ENCODE assay signal across 1 cellular context in genomic region chr12:68804654-68805591, GRCh38.
TF ChIP-seq lines count a peak whose summit lies in the region.

No MANE protein-coding gene starts in this region.

TF ChIP-seq in HepG2, 621 proteins besides CTCF, POLR2A, EP300 and RAD21 (continued from another document and continues in another):
- peak in 1 of 2 experiments; percentile 87; a peak in 1 of 4 replicates for TF ChIP-seq KLF16 (CRISPR knock-in tag; IDR thresholded peaks at IDR 0.05)
- TF ChIP-seq ZNF512 (CRISPR knock-in tag; IDR thresholded peaks at IDR 0.05) = no peak
- TF ChIP-seq THAP9 (CRISPR knock-in tag; IDR thresholded peaks at IDR 0.05; ENCODE audit: borderline replicate concordance) = peak; percentile 94
- TF ChIP-seq ARID2 (CRISPR knock-in tag; IDR thresholded peaks at IDR 0.05; ENCODE audit: borderline replicate concordance) = no peak; the same call in 1 of the 2 replicates
- no peak for TF ChIP-seq ZKSCAN5 (CRISPR knock-in tag; IDR thresholded peaks at IDR 0.05)
- no peak for TF ChIP-seq ZMAT5 (CRISPR knock-in tag; IDR thresholded peaks at IDR 0.05; ENCODE audit: borderline replicate concordance, low read depth)
- 0 out of 2 replicates have a peak, but pooled peaks have one; percentile 21 for TF ChIP-seq ZSCAN9 (CRISPR knock-in tag; IDR thresholded peaks at IDR 0.05; ENCODE audit: borderline replicate concordance)
- 0 out of 2 replicates have a peak, but pooled peaks have one; percentile 35 for TF ChIP-seq PAX8 (CRISPR knock-in tag; IDR thresholded peaks at IDR 0.05; ENCODE audit: borderline replicate concordance)
- no peak for TF ChIP-seq PAWR (CRISPR knock-in tag; IDR thresholded peaks at IDR 0.05; ENCODE audit: borderline replicate concordance)
- TF ChIP-seq ZFP91 (CRISPR knock-in tag; IDR thresholded peaks at IDR 0.05; ENCODE audit: borderline replicate concordance) = peak; percentile 81
- no peak for TF ChIP-seq BORCS8-MEF2B (CRISPR knock-in tag; IDR thresholded peaks at IDR 0.05)
- TF ChIP-seq ELK4 (CRISPR knock-in tag; IDR thresholded peaks at IDR 0.05; ENCODE audit: borderline replicate concordance) = no peak
- TF ChIP-seq ZNF317 (CRISPR knock-in tag; IDR thresholded peaks at IDR 0.05) = peak; percentile 71; the same call in 1 of the 2 replicates
- no peak for TF ChIP-seq FOXA1 (IDR thresholded peaks at IDR 0.05)
- TF ChIP-seq FOXA1 (CRISPR knock-in tag; IDR thresholded peaks at IDR 0.05) = peak; percentile 44; the same call in 1 of the 2 replicates
- TF ChIP-seq CBFB (CRISPR knock-in tag; IDR thresholded peaks at IDR 0.05) = no peak
- TF ChIP-seq ZNF33A (CRISPR knock-in tag; IDR thresholded peaks at IDR 0.05; ENCODE audit: borderline replicate concordance) = no peak
- no peak for TF ChIP-seq ZBTB37 (CRISPR knock-in tag; IDR thresholded peaks at IDR 0.05)
- no peak; the same call in 1 of the 2 replicates for TF ChIP-seq NFYC (CRISPR knock-in tag; IDR thresholded peaks at IDR 0.05)
- TF ChIP-seq CAMTA2 (CRISPR knock-in tag; IDR thresholded peaks at IDR 0.05; ENCODE audit: borderline replicate concordance) = 0 out of 2 replicates have a peak, but pooled peaks have one; percentile 52
- TF ChIP-seq ZNF747 (CRISPR knock-in tag; IDR thresholded peaks at IDR 0.05; ENCODE audit: borderline replicate concordance) = no peak
- TF ChIP-seq ZNF782 (CRISPR knock-in tag; IDR thresholded peaks at IDR 0.05; ENCODE audit: borderline replicate concordance) = peak; percentile 69; the same call in 1 of the 2 replicates
- TF ChIP-seq MATR3 (CRISPR knock-in tag; IDR thresholded peaks at IDR 0.05) = no peak
- no peak for TF ChIP-seq KAT2B (IDR thresholded peaks at IDR 0.05; ENCODE audit: borderline replicate concordance, low read depth, low read length)
- TF ChIP-seq ISL2 (CRISPR knock-in tag; IDR thresholded peaks at IDR 0.05) = peak; percentile 75
- peak; percentile 33; the same call in 1 of the 2 replicates for TF ChIP-seq AHDC1 (CRISPR knock-in tag; IDR thresholded peaks at IDR 0.05; ENCODE audit: borderline replicate concordance)
- TF ChIP-seq ZNF468 (CRISPR knock-in tag; IDR thresholded peaks at IDR 0.05) = 0 out of 2 replicates have a peak, but pooled peaks have one; percentile 54
- no peak for TF ChIP-seq ZBTB34 (CRISPR knock-in tag; IDR thresholded peaks at IDR 0.05)
- TF ChIP-seq SNAPC2 (CRISPR knock-in tag; IDR thresholded peaks at IDR 0.05) = no peak
- no peak for TF ChIP-seq NFIC (IDR thresholded peaks at IDR 0.05; ENCODE audit: low read length)
- no peak for TF ChIP-seq PLSCR1 (CRISPR knock-in tag; IDR thresholded peaks at IDR 0.05; ENCODE audit: borderline replicate concordance)
- no peak for TF ChIP-seq NFIB (CRISPR knock-in tag; IDR thresholded peaks at IDR 0.05; ENCODE audit: borderline replicate concordance)
- no peak for TF ChIP-seq ZFP36L2 (CRISPR knock-in tag; IDR thresholded peaks at IDR 0.05)
- peak; percentile 59; the same call in 1 of the 2 replicates for TF ChIP-seq ZNF766 (CRISPR knock-in tag; IDR thresholded peaks at IDR 0.05; ENCODE audit: borderline replicate concordance)
- no peak; the same call in 1 of the 2 replicates for TF ChIP-seq SNAPC5 (CRISPR knock-in tag; IDR thresholded peaks at IDR 0.05; ENCODE audit: borderline replicate concordance)
- TF ChIP-seq ZGPAT (CRISPR knock-in tag; IDR thresholded peaks at IDR 0.05) = peak; percentile 83
- TF ChIP-seq ZNF205 (CRISPR knock-in tag; IDR thresholded peaks at IDR 0.05) = no peak; the same call in none of the 2 replicates
